ENCODE assay signal across 9 cellular contexts in the genomic region with DNA sequence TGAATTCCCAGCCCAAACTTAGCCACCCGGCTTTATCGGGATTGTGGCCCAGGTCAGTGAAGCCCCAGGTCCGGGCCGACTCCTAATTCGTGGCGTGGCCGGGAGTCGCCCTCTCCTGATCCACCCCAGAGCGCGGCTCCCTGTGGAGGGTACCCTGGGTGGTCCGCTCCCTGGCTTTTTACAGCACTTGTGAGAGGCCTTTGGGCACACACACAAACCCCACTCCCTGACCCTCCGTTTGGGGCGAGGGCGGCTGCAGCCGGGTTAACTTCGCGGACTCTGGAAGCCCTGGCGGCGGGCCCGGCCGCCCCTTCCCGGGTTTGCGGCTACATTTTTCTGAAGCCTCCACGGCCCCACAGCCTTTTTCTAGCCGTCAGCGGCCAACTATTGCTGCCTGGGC. TPM values are rescaled to one million over a fixed set of nuclear protein-coding genes. Genes with fewer than 3 reads are reported as not detected.
A peak's percentile ranks its signal among the peaks of the same experiment; 100 is the strongest.
DNase-seq lines count a peak whose midpoint lies in the region; ATAC-seq, FAIRE-seq and TF ChIP-seq lines count a peak whose summit lies in the region.
"Had no signal": no experiment of that assay in that cellular context is flagged by ENCODE, and none has a peak within 500 bp of the region (broad histone marks: within the 10 kb centered on the region; RNA-seq: fewer than 3 reads in every experiment).

No MANE protein-coding gene starts in this region.

- H3K4me1 ChIP-seq in Panc1 (ENCODE audit: control insufficient read depth, insufficient read depth, low read length), result peaks cover 5% of the 10 kb centered on the region; the same call in 1 of the 2 replicates
- H3K4me1 ChIP-seq in endothelial cell of umbilical vein (ENCODE audit: control insufficient read depth, extremely low read depth, insufficient read depth, low read length), result no peaks in the 10 kb centered on the region

- in situ Hi-C loops in Panc1 (cut with HindIII; ENCODE audit: low pct_unique_long_range_greater_than_20kb, low sequenced_read_pairs), result no loop called here

- no peak overlapping the region for H3K9ac ChIP-seq in endothelial cell of umbilical vein (replicated peaks; ENCODE audit: extremely low read depth, insufficient read depth, low read length)

- no TSS peak for BruUV-seq in Panc1 (replicated peaks; lab: Mats Ljungman, UMichigan)
- BruUV-seq in endothelial cell of umbilical vein (replicated peaks; lab: Mats Ljungman, UMichigan), result no TSS peak

- no peak for FAIRE-seq in endothelial cell of umbilical vein (lab: Jason Lieb, UNC)

- H3K36me3 ChIP-seq in BJ (ENCODE audit: control insufficient read depth, insufficient read depth, low read length) (no peaks in the 10 kb centered on the region), Panc1 (ENCODE audit: control insufficient read depth, insufficient read depth, low read length) (no peaks in the 10 kb centered on the region), endothelial cell of umbilical vein (ENCODE audit: control insufficient read depth in 2 of 2, extremely low read depth in 1 of 2, insufficient read depth in 2 of 2, low read length in 2 of 2) (no peaks in the 10 kb centered on the region)

- intact Hi-C loops in Panc1 (cut with micrococcal nuclease; ENCODE audit: unreplicated experiment) (no loop called here), endothelial cell of umbilical vein (cut with micrococcal nuclease) (no loop called here)

- dilution Hi-C loops in endothelial cell of umbilical vein (cut with MboI; ENCODE audit: extremely low pct_ligation_motif_present, low sequenced_read_pairs), result no loop called here

- H3K27ac ChIP-seq in Panc1 (ENCODE audit: low read length) (peak overlapping the region; percentile 91), endothelial cell of umbilical vein (ENCODE audit: insufficient read depth, low read depth, low read length) (no peak overlapping the region)

- H3K9me3 Mint-ChIP-seq in natural killer cell treated with Interleukin-12 subunit alpha and Interleukin-12 subunit beta and Interleukin-15 and Interleukin-18, amount 100 ng/mL, for 72 hours, result no peaks in the 10 kb centered on the region

- peak overlapping the region; percentile 28 for H3K4me2 ChIP-seq in endothelial cell of umbilical vein (ENCODE audit: insufficient read depth, low read length)

- H3K9me1 ChIP-seq in endothelial cell of umbilical vein (replicated peaks; ENCODE audit: control insufficient read depth, extremely low read depth, insufficient read depth, low read length), result no peaks in the 10 kb centered on the region

- H3K4me3 ChIP-seq in BJ (ENCODE audit: low read depth, low read length) (peak overlapping the region; percentile 49), Panc1 (ENCODE audit: low read depth in 2 of 2, low read length in 2 of 2) (peak overlapping the region; percentile 76 to 87), endothelial cell of umbilical vein (replicated peaks in 1 of 3; ENCODE audit: insufficient read depth in 1 of 3, low read depth in 1 of 3, low read length in 3 of 3) (peak overlapping the region in 1 of 3 experiments; percentile 47)

- H3K9me3 ChIP-seq in Panc1 (ENCODE audit: control insufficient read depth, insufficient read depth, low read depth, low read length), result peaks cover 8% of the 10 kb centered on the region; the same call in 1 of the 2 replicates
- peaks cover 2% of the 10 kb centered on the region for H3K9me3 ChIP-seq in endothelial cell of umbilical vein (replicated peaks; ENCODE audit: control insufficient read depth, insufficient read depth, low read length)

- peak overlapping the region; percentile 74 to 95 for H3K27ac Mint-ChIP-seq in natural killer cell treated with Interleukin-12 subunit alpha and Interleukin-12 subunit beta and Interleukin-15 and Interleukin-18, amount 100 ng/mL, for 72 hours

- H2AFZ ChIP-seq in endothelial cell of umbilical vein (ENCODE audit: low read depth, low read length), result peak overlapping the region; percentile 83

- TF ChIP-seq POLR2A in endothelial cell of umbilical vein (IDR thresholded peaks at IDR 0.05; ENCODE audit: low read depth, low read length), result no peak

- peak overlapping the region; percentile 95 for H3K4me3 Mint-ChIP-seq in natural killer cell treated with Interleukin-12 subunit alpha and Interleukin-12 subunit beta and Interleukin-15 and Interleukin-18, amount 100 ng/mL, for 72 hours

- no peaks in the 10 kb centered on the region for H3K27me3 Mint-ChIP-seq in natural killer cell treated with Interleukin-12 subunit alpha and Interleukin-12 subunit beta and Interleukin-15 and Interleukin-18, amount 100 ng/mL, for 72 hours

- CTCF ChIA-PET in BJ (lab: Yijun Ruan, JAX) (interaction anchor here (0.6 to 1.4 kb wide), 8 partner anchors 8 to 629 kb away, joined by 3 to 7 read pairs (median 4); partner anchors contain the start of gene ZNF420), Panc1 (lab: Charles Lee) (no interaction called here), endothelial cell of umbilical vein (lab: Charles Lee) (no interaction called here)

- DNase-seq in BJ (ENCODE audit: low read depth) (no peak), Panc1 (ENCODE audit: low read depth, low spot score) (no peak), endothelial cell of umbilical vein (ENCODE audit: low read depth, low spot score) (no peak), HT-29 (ENCODE audit: low spot score) (no peak), cortex of kidney (lab: John Stamatoyannopoulos, UW) (no peak)
- no peak for DNase-seq in natural killer cell treated with Interleukin-12 subunit alpha and Interleukin-12 subunit beta and Interleukin-15 and Interleukin-18, amount 100 ng/mL, for 72 hours (ENCODE audit: low spot score)
- DNase-seq: KBM-7 had no signal

- peaks cover 8 to 10% of the 10 kb centered on the region in 2 donors for H3K4me1 Mint-ChIP-seq in natural killer cell treated with Interleukin-12 subunit alpha and Interleukin-12 subunit beta and Interleukin-15 and Interleukin-18, amount 100 ng/mL, for 72 hours (ENCODE audit: low read depth in 2 of 2)

- peaks cover 1% of the 10 kb centered on the region for H3K36me3 Mint-ChIP-seq in natural killer cell treated with Interleukin-12 subunit alpha and Interleukin-12 subunit beta and Interleukin-15 and Interleukin-18, amount 100 ng/mL, for 72 hours

- peak; percentile 1 for ATAC-seq in Panc1
- peak in 1 of 2 donors; percentile 11 for ATAC-seq in natural killer cell treated with Interleukin-12 subunit alpha and Interleukin-12 subunit beta and Interleukin-15 and Interleukin-18, amount 100 ng/mL, for 72 hours
- ATAC-seq in GM21526 (IDR thresholded peaks at IDR 0.05; ENCODE audit: low FRiP score, unreplicated experiment), result no peak
- no peak for ATAC-seq in GM21737 (IDR thresholded peaks at IDR 0.05; ENCODE audit: unreplicated experiment)

- H3K27me3 ChIP-seq in BJ (ENCODE audit: control insufficient read depth, insufficient read depth, low read length), result no peaks in the 10 kb centered on the region
- H3K27me3 ChIP-seq in Panc1 (ENCODE audit: control insufficient read depth, insufficient read depth, low read length), result no peaks in the 10 kb centered on the region
- H3K27me3 ChIP-seq in endothelial cell of umbilical vein (ENCODE audit: control insufficient read depth in 2 of 2, insufficient read depth in 2 of 2, low read length in 2 of 2), result no peaks in the 10 kb centered on the region

- TF ChIP-seq CTCF in BJ (IDR thresholded peaks at IDR 0.05; ENCODE audit: insufficient read depth, low read depth, low read length) (no peak), Panc1 (IDR thresholded peaks at IDR 0.05) (no peak), endothelial cell of umbilical vein (IDR thresholded peaks at IDR 0.05; ENCODE audit: extremely low read depth in 1 of 2, insufficient read depth in 1 of 2, low read depth in 1 of 2, low read length in 2 of 2) (no peak)

- no peaks in the 10 kb centered on the region for H3K79me2 ChIP-seq in endothelial cell of umbilical vein (ENCODE audit: control insufficient read depth, insufficient read depth, low read length)

- POLR2A ChIA-PET in BJ (lab: Charles Lee), result no interaction called here
- POLR2A ChIA-PET in Panc1 (lab: Charles Lee), result no interaction called here
- POLR2A ChIA-PET in endothelial cell of umbilical vein (lab: Charles Lee), result no interaction called here

- H4K20me1 ChIP-seq in endothelial cell of umbilical vein (replicated peaks; ENCODE audit: control insufficient read depth, extremely low read depth, insufficient read depth, low read length), result no peaks in the 10 kb centered on the region

RNA-seq across cellular contexts. Expression of gene ZNF568, which starts 56.5 kb away (rescaled TPM):
- polyA plus RNA-seq in BJ (2011; rRNA removed), result 5.4 and 7.0 TPM in 2 replicates
- 3.6 and 5.7 TPM in 2 replicates for polyA minus RNA-seq in BJ (2011; rRNA and poly(A)+ RNA removed)
- total RNA-seq in Panc1 (2021; ENCODE audit: unreplicated experiment), result 19.3 TPM
- 14.0 TPM for polyA plus RNA-seq in Panc1 (2012; ENCODE audit: insufficient read length)
- 4.1 and 6.4 TPM in 2 replicates for total RNA-seq in endothelial cell of umbilical vein
- polyA plus RNA-seq in endothelial cell of umbilical vein, result 2.5 and 3.1 TPM in 2 replicates
- polyA plus RNA-seq in endothelial cell of umbilical vein (2011; cell fraction: cytosol; rRNA removed), result 2.2 and 2.9 TPM in 2 replicates
- polyA plus RNA-seq in endothelial cell of umbilical vein (2011; cell fraction: nucleus; rRNA removed), result 2.6 and 3.1 TPM in 2 replicates
- polyA plus RNA-seq in endothelial cell of umbilical vein (2012), result 2.9 and 3.3 TPM in 2 replicates
- 8.6 and 9.3 TPM in 2 replicates for polyA minus RNA-seq in endothelial cell of umbilical vein
- not detected for polyA minus RNA-seq in endothelial cell of umbilical vein (2011; cell fraction: cytosol; rRNA and poly(A)+ RNA removed)
- polyA minus RNA-seq in endothelial cell of umbilical vein (2011; cell fraction: nucleus; rRNA and poly(A)+ RNA removed), result 4.7 and 11.9 TPM in 2 replicates
- total RNA-seq in natural killer cell treated with Interleukin-12 subunit alpha and Interleukin-12 subunit beta and Interleukin-15 and Interleukin-18, amount 100 ng/mL, for 72 hours, result 10 to 100 TPM in 1 of 2 donors, 1 to 10 TPM in 1; 8.0 to 12.7 TPM
- not detected in 2 replicates for total RNA-seq in HT-29 (2014; rRNA removed; shearing (Covaris generic))

RNA-seq across cellular contexts. Expression of gene ZNF829, which starts 56.5 kb away (rescaled TPM):
- 1.2 and 1.5 TPM in 2 replicates for polyA plus RNA-seq in BJ (2011; rRNA removed)
- polyA minus RNA-seq in BJ (2011; rRNA and poly(A)+ RNA removed), result 1.4 and 1.7 TPM in 2 replicates
- 7.2 TPM for total RNA-seq in Panc1 (2021; ENCODE audit: unreplicated experiment)
- 2.6 TPM for polyA plus RNA-seq in Panc1 (2012; ENCODE audit: insufficient read length)
- 1.2 and 1.3 TPM in 2 replicates for total RNA-seq in endothelial cell of umbilical vein
- 0.41 and 0.47 TPM in 2 replicates for polyA plus RNA-seq in endothelial cell of umbilical vein
- polyA plus RNA-seq in endothelial cell of umbilical vein (2011; cell fraction: cytosol; rRNA removed), result 0.54 and 0.63 TPM in 2 replicates
- 0.49 and 0.70 TPM in 2 replicates for polyA plus RNA-seq in endothelial cell of umbilical vein (2011; cell fraction: nucleus; rRNA removed)
- 0.60 and 0.68 TPM in 2 replicates for polyA plus RNA-seq in endothelial cell of umbilical vein (2012)
- polyA minus RNA-seq in endothelial cell of umbilical vein, result 0.83 and 1.4 TPM in 2 replicates
- polyA minus RNA-seq in endothelial cell of umbilical vein (2011; cell fraction: cytosol; rRNA and poly(A)+ RNA removed), result not detected
- polyA minus RNA-seq in endothelial cell of umbilical vein (2011; cell fraction: nucleus; rRNA and poly(A)+ RNA removed), result 0.91 and 1.1 TPM in 2 replicates
- total RNA-seq in natural killer cell treated with Interleukin-12 subunit alpha and Interleukin-12 subunit beta and Interleukin-15 and Interleukin-18, amount 100 ng/mL, for 72 hours, result 1 to 10 TPM; 3.3 to 6.8 TPM
- total RNA-seq in HT-29 (2014; rRNA removed; shearing (Covaris generic)), result not detected in 2 replicates
